8 cellular contexts compared by ENCODE assay signal in the genomic region with DNA sequence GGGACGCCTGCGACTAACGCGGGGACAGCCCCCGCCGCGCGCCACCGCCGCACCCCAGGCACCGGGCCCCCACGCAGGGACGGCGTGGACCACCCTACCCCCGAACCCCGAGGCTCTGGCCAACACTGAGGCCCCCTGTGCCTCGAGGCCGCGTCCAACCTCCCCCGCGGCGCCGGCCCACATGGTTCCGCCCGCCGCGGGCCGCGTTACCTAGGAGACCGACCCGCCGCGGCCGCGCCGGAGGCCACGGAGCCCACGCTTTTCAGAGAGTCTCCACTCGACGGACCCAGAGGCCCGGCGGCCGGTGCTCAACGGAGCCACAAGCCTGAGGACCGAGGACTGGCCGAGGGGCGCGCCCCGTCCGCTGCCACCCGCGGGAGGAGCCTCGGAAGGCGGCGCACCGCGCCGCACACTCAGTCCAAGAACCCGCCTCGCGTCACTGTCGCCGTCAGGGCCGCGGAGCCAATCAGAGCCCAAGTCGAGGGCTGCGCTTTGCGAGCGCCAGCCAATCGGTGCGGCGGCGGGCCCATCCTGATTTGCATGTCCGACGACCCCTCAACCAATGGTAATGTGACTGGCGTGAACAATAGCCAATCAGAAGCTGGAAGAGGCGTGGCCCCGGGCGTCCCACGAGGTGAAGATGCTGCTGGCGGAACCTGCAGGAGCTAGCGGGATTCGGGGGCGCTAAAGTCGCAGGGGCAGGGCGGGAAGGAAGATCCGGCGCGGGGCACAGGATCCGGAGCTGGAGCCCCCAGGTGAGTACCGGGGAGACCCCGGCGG. TPM values are rescaled to one million over a fixed set of nuclear protein-coding genes. Genes with fewer than 3 reads are reported as not detected.
DNase-seq lines count a peak whose midpoint lies in the region; ATAC-seq and TF ChIP-seq lines count a peak whose summit lies in the region.

TSS of gene NPHP4 (minus strand) at position 392 of the 780 bp plus-strand sequence. CDS start 6,136 bp downstream, outside the sequence.

- H3K4me3 Mint-ChIP-seq in natural killer cell = peak within 1 kb of the TSS; percentile 95

- ATAC-seq in natural killer cell = peak; percentile 87 to 94 (median 89)

- H3K27me3 Mint-ChIP-seq in natural killer cell (ENCODE audit: low read depth in 2 of 2) = no peaks in the 10 kb centered on the region

- H3K9me3 Mint-ChIP-seq in natural killer cell = no peaks in the 10 kb centered on the region

- TF ChIP-seq CTCF in LNCaP clone FGC (IDR thresholded peaks at IDR 0.05; ENCODE audit: control insufficient read depth, extremely low read depth, insufficient read depth) (peak; percentile 29), natural killer cell (IDR thresholded peaks at IDR 0.05) (no peak)

- H3K4me1 Mint-ChIP-seq in natural killer cell = peaks cover 26 to 42% of the 10 kb centered on the region in 2 donors

- DNase-seq in EH (ENCODE audit: low read depth) (peak; percentile 99), GOT3 (lab: John Stamatoyannopoulos, UW) (peak; percentile 96), LNCaP clone FGC (ENCODE audit: low read depth) (peak; percentile 99), fibroblast of peridontal ligament (ENCODE audit: extremely low read depth) (peak; percentile 100), natural killer cell (peak; percentile 100)
- DNase-seq in activated T-helper 9 cell treated with anti-CD3 and anti-CD28 coated beads, Interleukin-2, amount 50 U/mL, for 16 hours (ENCODE audit: low read depth) = peak; percentile 99
- peak; percentile 99 for DNase-seq in stimulated activated naive CD4-positive, alpha-beta T cell treated with Interleukin-2 at 50 U/mL for 16 hours (lab: John Stamatoyannopoulos, UW)

- TF ChIP-seq POLR2A in Raji (IDR thresholded peaks at IDR 0.05; ENCODE audit: insufficient read depth, low read depth, low read length) = peak; percentile 59

- intact Hi-C loops in natural killer cell (cut with micrococcal nuclease) = no loop called here

- H3K36me3 Mint-ChIP-seq in natural killer cell = no peaks in the 10 kb centered on the region

- peak within 1 kb of the TSS; percentile 90 to 97 for H3K27ac Mint-ChIP-seq in natural killer cell

- H3K4me3 ChIP-seq in LNCaP clone FGC (ENCODE audit: low read depth, low read length) = peak within 1 kb of the TSS; percentile 85

RNA-seq across cellular contexts. Expression of gene NPHP4, which starts in this region (rescaled TPM):
- 10 to 100 TPM in 2 of 3 donors, 1 to 10 TPM in 1; 6.3 to 14.7 (median 10.1) TPM for total RNA-seq in natural killer cell

Comparison
In these comparisons a context has a peak if more than half of its experiments do, and no peak if none do; other contexts are left out.
1. Peak in every context shown above with its lines: DNase-seq, ATAC-seq and H3K4me3 ChIP-seq.